Comparison of ENCODE assay signal across 22 cellular contexts in the genomic region with DNA sequence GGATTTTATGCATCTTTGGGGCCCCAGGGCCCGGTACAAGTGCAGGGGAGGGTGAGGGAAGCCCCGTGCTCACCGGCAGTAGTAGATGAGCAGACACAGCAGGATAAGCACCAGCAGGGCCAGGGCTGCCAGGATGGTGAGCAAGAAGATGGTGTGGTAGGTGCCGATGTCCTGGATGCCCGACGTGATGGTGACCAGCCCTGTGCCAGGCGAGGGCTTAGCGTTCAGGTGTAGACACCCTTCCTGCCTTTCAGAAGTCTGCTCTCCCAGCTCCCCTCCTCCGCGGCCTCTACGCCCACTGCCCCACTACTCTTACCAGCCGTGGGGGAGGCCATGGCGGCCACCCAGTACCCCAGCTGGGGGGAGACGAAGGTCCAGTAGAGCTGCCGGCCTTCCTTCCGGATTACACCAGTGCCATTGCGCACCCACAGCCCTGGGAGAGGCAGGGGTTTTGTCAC. TPM values are rescaled to one million over a fixed set of nuclear protein-coding genes. Genes with fewer than 3 reads are reported as not detected.
DNase-seq lines count a peak whose midpoint lies in the region; ATAC-seq, FAIRE-seq and TF ChIP-seq lines count a peak whose summit lies in the region.
"Had no signal": no experiment of that assay in that cellular context is flagged by ENCODE, and none has a peak within 500 bp of the region (broad histone marks: within the 10 kb centered on the region; RNA-seq: fewer than 3 reads in every experiment).

No MANE protein-coding gene starts in this region.

- TF ChIP-seq EP300 in HepG2 (IDR thresholded peaks at IDR 0.05; ENCODE audit: low read depth in 2 of 2, low read length in 2 of 2), result no peak
- TF ChIP-seq EP300 in HepG2 (CRISPR knock-in tag; IDR thresholded peaks at IDR 0.05; ENCODE audit: borderline replicate concordance), result no peak

- H3K9ac ChIP-seq in HepG2 (ENCODE audit: insufficient read depth, low read depth, low read length) (no peak overlapping the region), NT2/D1 (ENCODE audit: insufficient read length, low read depth) (peak overlapping the region; percentile 27)

- H3K36me3 ChIP-seq in HepG2 (replicated peaks in 1 of 2; ENCODE audit: control insufficient read depth in 1 of 2, insufficient read depth in 2 of 2, low read length in 2 of 2) (peaks cover 9 to 22% of the 10 kb centered on the region in 2 experiments), right lobe of liver (peaks cover 0 to 19% (median 10%) of the 10 kb centered on the region in 4 donors), NT2/D1 (ENCODE audit: insufficient read depth, insufficient read length, low read length) (peaks cover 61% of the 10 kb centered on the region)

- H3K4me1 Mint-ChIP-seq in glutamatergic neuron (ENCODE audit: low read depth, unreplicated experiment), result peaks cover 25% of the 10 kb centered on the region

- CTCF ChIA-PET in HepG2 (lab: Yijun Ruan, JAX; ENCODE audit: low intra/inter-chr PET ratio, low total read pairs), result interaction anchor here (1.1 to 2.0 kb wide), 2 partner anchors 8 to 167 kb away, joined by 3 to 9 read pairs; a partner anchor contains a TSS

- H3K9me3 Mint-ChIP-seq in glutamatergic neuron (ENCODE audit: unreplicated experiment), result peaks cover 11% of the 10 kb centered on the region

- in situ Hi-C loops in HepG2 (cut with HindIII; ENCODE audit: extremely low pct_ligation_motif_present, low pct_unique_long_range_greater_than_20kb), result no loop called here

- no peaks in the 10 kb centered on the region for H3K79me2 ChIP-seq in HepG2 (ENCODE audit: insufficient read depth, low read length)

- peak overlapping the region; percentile 64 for H3K27ac Mint-ChIP-seq in glutamatergic neuron (ENCODE audit: unreplicated experiment)

- H3K27me3 ChIP-seq in HepG2 (ENCODE audit: control insufficient read depth in 1 of 2, insufficient read depth in 2 of 2, low read length in 2 of 2) (peaks cover 8 to 10% of the 10 kb centered on the region in 2 experiments; a peak in 3 of 5 replicates), right lobe of liver (no peaks in the 10 kb centered on the region), NT2/D1 (ENCODE audit: insufficient read depth, insufficient read length) (no peaks in the 10 kb centered on the region)
- H3K27me3 ChIP-seq: SJSA1 had no signal

- H3K27me3 Mint-ChIP-seq in glutamatergic neuron (ENCODE audit: unreplicated experiment), result peaks cover 14% of the 10 kb centered on the region

- TF ChIP-seq POLR2A in HepG2 (IDR thresholded peaks at IDR 0.05; ENCODE audit: insufficient read depth in 1 of 2, low read depth in 2 of 2, low read length in 2 of 2), result no peak
- TF ChIP-seq POLR2A in right lobe of liver (IDR thresholded peaks at IDR 0.05), result no peak

- no peaks in the 10 kb centered on the region for H3K9me3 ChIP-seq in HepG2 (ENCODE audit: low read length)
- no peaks in the 10 kb centered on the region for H3K9me3 ChIP-seq in right lobe of liver
- H3K9me3 ChIP-seq in NT2/D1 (ENCODE audit: insufficient read depth, low read length), result no peaks in the 10 kb centered on the region
- H3K9me3 ChIP-seq: HAP-1, SJSA1 had no signal

- no peaks in the 10 kb centered on the region for H3K36me3 Mint-ChIP-seq in glutamatergic neuron (ENCODE audit: unreplicated experiment)

- no TSS peak for BruUV-seq in HepG2 (replicated peaks; lab: Mats Ljungman, UMichigan)

- FAIRE-seq in HepG2 (lab: Jason Lieb, UNC), result no peak
- FAIRE-seq: GM12892, K562 had no signal

- intact Hi-C loops in HepG2 (cut with micrococcal nuclease; ENCODE audit: unreplicated experiment), result loop anchor here (10.0 kb wide), 1 partner anchor 169 kb away; no protein-coding TSS in a partner anchor
- intact Hi-C loops in right lobe of liver (cut with DNase I), result loop anchor here in 1 of 2 donors (10.0 kb wide), 1 partner anchor 141 kb away; a partner anchor contains a TSS

- WGBS in HepG2 (ENCODE audit: low lambda C conversion rate), result 59% methylated on average over 13 of the region's 17 CpGs
- WGBS in right lobe of liver (ENCODE audit: insufficient coverage, low coverage, low lambda C conversion rate, missing lambda C conversion rate), result no CpG with 5 or more reads among the region's 17 CpGs

- POLR2A ChIA-PET in HepG2 (lab: Yijun Ruan, JAX), result interaction anchor here (4.8 kb wide), 1 partner anchor 11 kb away, joined by 24 read pairs; a partner anchor contains a TSS

- ATAC-seq in HepG2 (no peak; the same call in 1 of the 3 replicates), right lobe of liver (no peak), HG03095 (IDR thresholded peaks at IDR 0.05; ENCODE audit: unreplicated experiment) (no peak), HG02642 (IDR thresholded peaks at IDR 0.05; ENCODE audit: poor library complexity, unreplicated experiment) (no peak)
- ATAC-seq: K562, PC-3 had no signal

- TF ChIP-seq RAD21 in HepG2 (CRISPR knock-in tag; IDR thresholded peaks at IDR 0.05), result no peak

- no peak overlapping the region for H3K4me3 Mint-ChIP-seq in glutamatergic neuron (ENCODE audit: unreplicated experiment)

- H3K4me3 ChIP-seq in HepG2 (replicated peaks in 1 of 3; ENCODE audit: insufficient read depth in 1 of 3, low read depth in 2 of 3, low read length in 3 of 3) (no peak overlapping the region), right lobe of liver (no peak overlapping the region), NT2/D1 (ENCODE audit: insufficient read length, low read depth) (no peak overlapping the region)
- H3K4me3 ChIP-seq: HAP-1, K562, SJSA1 had no signal

- H3K27ac ChIP-seq in HepG2 (ENCODE audit: extremely low read length, insufficient read depth, low read length), result no peak overlapping the region
- H3K27ac ChIP-seq in right lobe of liver, result no peak overlapping the region
- H3K27ac ChIP-seq: RWPE1, SJSA1 had no signal

- no peaks in the 10 kb centered on the region for H4K20me1 ChIP-seq in HepG2 (ENCODE audit: insufficient read depth, low read length)

- H3K4me1 ChIP-seq in HepG2 (ENCODE audit: insufficient read depth, low read length), result peaks cover 11% of the 10 kb centered on the region
- no peaks in the 10 kb centered on the region for H3K4me1 ChIP-seq in right lobe of liver
- peaks cover 9% of the 10 kb centered on the region for H3K4me1 ChIP-seq in NT2/D1 (ENCODE audit: insufficient read depth, insufficient read length)
- H3K4me1 ChIP-seq: HAP-1, SJSA1 had no signal

- 0 out of 2 replicates have a peak overlapping the region, but pooled peaks have one; percentile 65 for H3K4me2 ChIP-seq in HepG2 (ENCODE audit: low read depth, low read length)

- TF ChIP-seq CTCF in HepG2 (CRISPR knock-in tag; IDR thresholded peaks at IDR 0.05) (no peak), right lobe of liver (IDR thresholded peaks at IDR 0.05) (no peak), glutamatergic neuron (IDR thresholded peaks at IDR 0.05; ENCODE audit: partially characterized antibody, unreplicated experiment) (no peak)

- H2AFZ ChIP-seq in HepG2 (ENCODE audit: low read length), result no peak overlapping the region

- no peak for DNase-seq in HepG2 (ENCODE audit: low spot score)
- DNase-seq in right lobe of liver, result no peak
- DNase-seq in NT2/D1 (ENCODE audit: low read depth, low spot score), result no peak
- DNase-seq in glutamatergic neuron, result no peak
- no peak for DNase-seq in NCI-H446 treated with DMSO at 0.1 percent for 48 hours (lab: John Stamatoyannopoulos, UW)
- no peak for DNase-seq in stimulated activated naive CD4-positive, alpha-beta T cell (lab: John Stamatoyannopoulos, UW)
- DNase-seq: GF-D8, MV-4-11, NCI-H1417, NCI-H1930, NCI-H2171, NCI-H446, NCI-H748 treated with DMSO at 0.1 percent for 48 hours, PC-3 had no signal

RNA-seq across cellular contexts. Expression of a gene that starts 8.0 kb away (rescaled TPM):
- total RNA-seq in HepG2 (2016; rRNA removed; fragmentation: Illumina TruSeq; extraction: Trizol), result 1.0 and 1.8 TPM in 2 replicates
- total RNA-seq in HepG2 (2016; cell fraction: cytosol; rRNA removed; fragmentation: Illumina TruSeq; extraction: Trizol; ENCODE audit: low read depth), result 0.44 and 1.2 TPM in 2 replicates
- total RNA-seq in HepG2 (2016; cell fraction: insoluble cytoplasmic fraction; rRNA removed; fragmentation: Illumina TruSeq; extraction: Trizol), result 0.97 and 2.0 TPM in 2 replicates
- 1.4 and 2.0 TPM in 2 replicates for total RNA-seq in HepG2 (2016; cell fraction: membrane; rRNA removed; fragmentation: Illumina TruSeq; extraction: Trizol)
- total RNA-seq in HepG2 (2016; cell fraction: nucleus; rRNA removed; fragmentation: Illumina TruSeq; extraction: Trizol), result 1.8 and 2.4 TPM in 2 replicates
- 3.6 and 5.8 TPM in 2 replicates for polyA plus RNA-seq in HepG2 (2011; rRNA removed)
- 3.3 and 4.9 TPM in 2 replicates for polyA plus RNA-seq in HepG2 (2011; cell fraction: cytosol; rRNA removed)
- polyA plus RNA-seq in HepG2 (2011; cell fraction: nucleus; rRNA removed), result 5.7 and 6.2 TPM in 2 replicates
- polyA plus RNA-seq in HepG2 (2012), result 3.9 and 7.7 TPM in 2 replicates
- polyA plus RNA-seq in HepG2 (2016; cell fraction: cytosol; fragmentation: Illumina TruSeq; extraction: Trizol; ENCODE audit: low read depth), result 0.99 and 1.1 TPM in 2 replicates
- 0.66 and 0.71 TPM in 2 replicates for polyA plus RNA-seq in HepG2 (2016; cell fraction: insoluble cytoplasmic fraction; fragmentation: Illumina TruSeq; extraction: Trizol; ENCODE audit: low read depth)
- polyA plus RNA-seq in HepG2 (2016; cell fraction: membrane; fragmentation: Illumina TruSeq; extraction: Trizol; ENCODE audit: low read depth), result 0.84 and 1.1 TPM in 2 replicates
- 3.3 and 3.5 TPM in 2 replicates for polyA plus RNA-seq in HepG2 (2016; cell fraction: nucleus; fragmentation: Illumina TruSeq; extraction: Trizol; ENCODE audit: insufficient read depth, low read depth)
- 1.3 and 9.8 TPM in 2 replicates for polyA minus RNA-seq in HepG2 (2011; rRNA and poly(A)+ RNA removed; ENCODE audit: low replicate concordance)
- polyA minus RNA-seq in HepG2 (2011; cell fraction: cytosol; rRNA and poly(A)+ RNA removed), result 3.0 and 3.8 TPM in 2 replicates
- 1.3 and 2.7 TPM in 2 replicates for polyA minus RNA-seq in HepG2 (2011; cell fraction: nucleus; rRNA and poly(A)+ RNA removed)
- total RNA-seq in right lobe of liver, result under 1 TPM; 0.16 to 0.68 (median 0.39) TPM
- total RNA-seq in glutamatergic neuron (ENCODE audit: unreplicated experiment), result 81.3 TPM

RNA-seq across cellular contexts. Expression of a gene that starts 10.6 kb away (rescaled TPM):
- 41.2 and 86.6 TPM in 2 replicates for total RNA-seq in HepG2 (2016; rRNA removed; fragmentation: Illumina TruSeq; extraction: Trizol)
- 14.7 and 16.4 TPM in 2 replicates for total RNA-seq in HepG2 (2016; cell fraction: cytosol; rRNA removed; fragmentation: Illumina TruSeq; extraction: Trizol; ENCODE audit: low read depth)
- 36.4 and 95.6 TPM in 2 replicates for total RNA-seq in HepG2 (2016; cell fraction: insoluble cytoplasmic fraction; rRNA removed; fragmentation: Illumina TruSeq; extraction: Trizol)
- total RNA-seq in HepG2 (2016; cell fraction: membrane; rRNA removed; fragmentation: Illumina TruSeq; extraction: Trizol), result 24.9 and 32.7 TPM in 2 replicates
- total RNA-seq in HepG2 (2016; cell fraction: nucleus; rRNA removed; fragmentation: Illumina TruSeq; extraction: Trizol), result 81.7 and 101 TPM in 2 replicates
- 143 and 195 TPM in 2 replicates for polyA plus RNA-seq in HepG2 (2011; rRNA removed)
- polyA plus RNA-seq in HepG2 (2011; cell fraction: cytosol; rRNA removed), result 82.9 and 130 TPM in 2 replicates
- 653 and 705 TPM in 2 replicates for polyA plus RNA-seq in HepG2 (2011; cell fraction: nucleus; rRNA removed)
- polyA plus RNA-seq in HepG2 (2012), result 166 and 219 TPM in 2 replicates
- polyA plus RNA-seq in HepG2 (2016; cell fraction: cytosol; fragmentation: Illumina TruSeq; extraction: Trizol; ENCODE audit: low read depth), result 23.3 and 23.7 TPM in 2 replicates
- polyA plus RNA-seq in HepG2 (2016; cell fraction: insoluble cytoplasmic fraction; fragmentation: Illumina TruSeq; extraction: Trizol; ENCODE audit: low read depth), result 50.3 and 62.4 TPM in 2 replicates
- 32.0 and 32.7 TPM in 2 replicates for polyA plus RNA-seq in HepG2 (2016; cell fraction: membrane; fragmentation: Illumina TruSeq; extraction: Trizol; ENCODE audit: low read depth)
- 211 and 219 TPM in 2 replicates for polyA plus RNA-seq in HepG2 (2016; cell fraction: nucleus; fragmentation: Illumina TruSeq; extraction: Trizol; ENCODE audit: insufficient read depth, low read depth)
- polyA minus RNA-seq in HepG2 (2011; rRNA and poly(A)+ RNA removed; ENCODE audit: low replicate concordance), result 65.4 and 170 TPM in 2 replicates
- polyA minus RNA-seq in HepG2 (2011; cell fraction: cytosol; rRNA and poly(A)+ RNA removed), result 146 and 172 TPM in 2 replicates
- 48.2 and 74.1 TPM in 2 replicates for polyA minus RNA-seq in HepG2 (2011; cell fraction: nucleus; rRNA and poly(A)+ RNA removed)
- total RNA-seq in right lobe of liver, result 100 to 1,000 TPM in 5 of 6 experiments, 10 to 100 TPM in 1; 84.5 to 230 (median 150) TPM
- total RNA-seq in glutamatergic neuron (ENCODE audit: unreplicated experiment), result 88.7 TPM

RNA-seq across cellular contexts. Expression of a gene that starts 31.0 kb away (rescaled TPM):
- total RNA-seq in HepG2 (2016; rRNA removed; fragmentation: Illumina TruSeq; extraction: Trizol) (119 and 151 TPM in 2 replicates), right lobe of liver (100 to 1,000 TPM in 2 of 6 experiments, 10 to 100 TPM in 4; 56.3 to 111 (median 64.6) TPM), glutamatergic neuron (ENCODE audit: unreplicated experiment) (104 TPM)
- total RNA-seq in HepG2 (2016; cell fraction: cytosol; rRNA removed; fragmentation: Illumina TruSeq; extraction: Trizol; ENCODE audit: low read depth), result 410 and 476 TPM in 2 replicates
- total RNA-seq in HepG2 (2016; cell fraction: insoluble cytoplasmic fraction; rRNA removed; fragmentation: Illumina TruSeq; extraction: Trizol), result 99.0 and 156 TPM in 2 replicates
- total RNA-seq in HepG2 (2016; cell fraction: membrane; rRNA removed; fragmentation: Illumina TruSeq; extraction: Trizol), result 478 and 550 TPM in 2 replicates
- total RNA-seq in HepG2 (2016; cell fraction: nucleus; rRNA removed; fragmentation: Illumina TruSeq; extraction: Trizol), result 88.4 and 102 TPM in 2 replicates
- polyA plus RNA-seq in HepG2 (2011; rRNA removed), result 144 and 164 TPM in 2 replicates
- polyA plus RNA-seq in HepG2 (2011; cell fraction: cytosol; rRNA removed), result 120 and 173 TPM in 2 replicates
- 432 and 489 TPM in 2 replicates for polyA plus RNA-seq in HepG2 (2011; cell fraction: nucleus; rRNA removed)
- polyA plus RNA-seq in HepG2 (2012), result 90.6 and 129 TPM in 2 replicates
- polyA plus RNA-seq in HepG2 (2016; cell fraction: cytosol; fragmentation: Illumina TruSeq; extraction: Trizol; ENCODE audit: low read depth), result 809 and 889 TPM in 2 replicates
- 161 and 204 TPM in 2 replicates for polyA plus RNA-seq in HepG2 (2016; cell fraction: insoluble cytoplasmic fraction; fragmentation: Illumina TruSeq; extraction: Trizol; ENCODE audit: low read depth)
- polyA plus RNA-seq in HepG2 (2016; cell fraction: membrane; fragmentation: Illumina TruSeq; extraction: Trizol; ENCODE audit: low read depth), result 764 and 806 TPM in 2 replicates
- polyA plus RNA-seq in HepG2 (2016; cell fraction: nucleus; fragmentation: Illumina TruSeq; extraction: Trizol; ENCODE audit: insufficient read depth, low read depth), result 299 and 303 TPM in 2 replicates
- polyA minus RNA-seq in HepG2 (2011; rRNA and poly(A)+ RNA removed; ENCODE audit: low replicate concordance), result 136 and 157 TPM in 2 replicates
- polyA minus RNA-seq in HepG2 (2011; cell fraction: cytosol; rRNA and poly(A)+ RNA removed), result 35.4 and 57.5 TPM in 2 replicates
- polyA minus RNA-seq in HepG2 (2011; cell fraction: nucleus; rRNA and poly(A)+ RNA removed), result 45.3 and 47.1 TPM in 2 replicates

RNA-seq across cellular contexts. Expression of a gene that starts 33.8 kb away (rescaled TPM):
- 0.38 and 0.41 TPM in 2 replicates for total RNA-seq in HepG2 (2016; rRNA removed; fragmentation: Illumina TruSeq; extraction: Trizol)
- total RNA-seq in HepG2 (2016; cell fraction: cytosol; rRNA removed; fragmentation: Illumina TruSeq; extraction: Trizol; ENCODE audit: low read depth), result 0.30 TPM in 1 of 2 replicates, not detected in the other
- total RNA-seq in HepG2 (2016; cell fraction: insoluble cytoplasmic fraction; rRNA removed; fragmentation: Illumina TruSeq; extraction: Trizol), result 0.22 and 0.37 TPM in 2 replicates
- 0.19 and 0.83 TPM in 2 replicates for total RNA-seq in HepG2 (2016; cell fraction: membrane; rRNA removed; fragmentation: Illumina TruSeq; extraction: Trizol)
- 0.37 and 0.44 TPM in 2 replicates for total RNA-seq in HepG2 (2016; cell fraction: nucleus; rRNA removed; fragmentation: Illumina TruSeq; extraction: Trizol)
- polyA plus RNA-seq in HepG2 (2011; rRNA removed), result 1.1 and 1.9 TPM in 2 replicates
- polyA plus RNA-seq in HepG2 (2011; cell fraction: cytosol; rRNA removed), result 0.42 and 0.63 TPM in 2 replicates
- polyA plus RNA-seq in HepG2 (2011; cell fraction: nucleus; rRNA removed), result 11.3 and 12.6 TPM in 2 replicates
- 2.4 and 4.7 TPM in 2 replicates for polyA plus RNA-seq in HepG2 (2012)
- 0.27 TPM in 1 of 2 replicates, not detected in the other for polyA plus RNA-seq in HepG2 (2016; cell fraction: cytosol; fragmentation: Illumina TruSeq; extraction: Trizol; ENCODE audit: low read depth)
- 0.25 TPM in 1 of 2 replicates, not detected in the other for polyA plus RNA-seq in HepG2 (2016; cell fraction: insoluble cytoplasmic fraction; fragmentation: Illumina TruSeq; extraction: Trizol; ENCODE audit: low read depth)
- polyA plus RNA-seq in HepG2 (2016; cell fraction: membrane; fragmentation: Illumina TruSeq; extraction: Trizol; ENCODE audit: low read depth), result 0.40 TPM in 1 of 2 replicates, not detected in the other
- polyA plus RNA-seq in HepG2 (2016; cell fraction: nucleus; fragmentation: Illumina TruSeq; extraction: Trizol; ENCODE audit: insufficient read depth, low read depth), result 0.60 and 1.3 TPM in 2 replicates
- polyA minus RNA-seq in HepG2 (2011; rRNA and poly(A)+ RNA removed; ENCODE audit: low replicate concordance), result 0.74 and 1.3 TPM in 2 replicates
- 0.26 and 0.69 TPM in 2 replicates for polyA minus RNA-seq in HepG2 (2011; cell fraction: cytosol; rRNA and poly(A)+ RNA removed)
- 1.9 and 2.4 TPM in 2 replicates for polyA minus RNA-seq in HepG2 (2011; cell fraction: nucleus; rRNA and poly(A)+ RNA removed)
- total RNA-seq in right lobe of liver, result 1 to 10 TPM in 2 of 6 experiments, under 1 TPM in 3, not detected in 1; 0.37 to 1.5 (median 0.49) TPM
- total RNA-seq in glutamatergic neuron (ENCODE audit: unreplicated experiment), result 7.1 TPM

RNA-seq across cellular contexts. Expression of a gene that starts 47.3 kb away (rescaled TPM):
- total RNA-seq in HepG2 (2016; rRNA removed; fragmentation: Illumina TruSeq; extraction: Trizol) (not detected in 2 replicates), right lobe of liver (under 1 TPM in 2 of 6 experiments, not detected in 4; 0.12 to 0.75 TPM), glutamatergic neuron (ENCODE audit: unreplicated experiment) (282 TPM)
- not detected in 2 replicates for total RNA-seq in HepG2 (2016; cell fraction: cytosol; rRNA removed; fragmentation: Illumina TruSeq; extraction: Trizol; ENCODE audit: low read depth)
- total RNA-seq in HepG2 (2016; cell fraction: insoluble cytoplasmic fraction; rRNA removed; fragmentation: Illumina TruSeq; extraction: Trizol), result 0.04 TPM in 1 of 2 replicates, not detected in the other
- 0.31 TPM in 1 of 2 replicates, not detected in the other for total RNA-seq in HepG2 (2016; cell fraction: membrane; rRNA removed; fragmentation: Illumina TruSeq; extraction: Trizol)
- total RNA-seq in HepG2 (2016; cell fraction: nucleus; rRNA removed; fragmentation: Illumina TruSeq; extraction: Trizol), result not detected in 2 replicates
- 0.25 and 0.33 TPM in 2 replicates for polyA plus RNA-seq in HepG2 (2011; rRNA removed)
- 0.32 and 0.42 TPM in 2 replicates for polyA plus RNA-seq in HepG2 (2011; cell fraction: cytosol; rRNA removed)
- 0.97 and 1.1 TPM in 2 replicates for polyA plus RNA-seq in HepG2 (2011; cell fraction: nucleus; rRNA removed)
- 0.11 and 0.43 TPM in 2 replicates for polyA plus RNA-seq in HepG2 (2012)
- polyA plus RNA-seq in HepG2 (2016; cell fraction: cytosol; fragmentation: Illumina TruSeq; extraction: Trizol; ENCODE audit: low read depth), result 0.18 TPM in 2 replicates
- 0.21 and 0.33 TPM in 2 replicates for polyA plus RNA-seq in HepG2 (2016; cell fraction: insoluble cytoplasmic fraction; fragmentation: Illumina TruSeq; extraction: Trizol; ENCODE audit: low read depth)
- polyA plus RNA-seq in HepG2 (2016; cell fraction: membrane; fragmentation: Illumina TruSeq; extraction: Trizol; ENCODE audit: low read depth), result 0.07 TPM in 1 of 2 replicates, not detected in the other
- 0.33 TPM in 1 of 2 replicates, not detected in the other for polyA plus RNA-seq in HepG2 (2016; cell fraction: nucleus; fragmentation: Illumina TruSeq; extraction: Trizol; ENCODE audit: insufficient read depth, low read depth)
- 0.48 TPM in 1 of 2 replicates, not detected in the other for polyA minus RNA-seq in HepG2 (2011; rRNA and poly(A)+ RNA removed; ENCODE audit: low replicate concordance)
- polyA minus RNA-seq in HepG2 (2011; cell fraction: cytosol; rRNA and poly(A)+ RNA removed), result not detected in 2 replicates
- polyA minus RNA-seq in HepG2 (2011; cell fraction: nucleus; rRNA and poly(A)+ RNA removed), result 0.50 TPM in 1 of 2 replicates, not detected in the other
- total RNA-seq: A172, K562, SJSA1 had no signal
- polyA plus RNA-seq: K562 had no signal

Comparison
In these comparisons a context has a peak if more than half of its experiments do, and no peak if none do; other contexts are left out.
1. RNA of a gene that starts 8.0 kb away (total RNA-seq): 81.3 TPM in glutamatergic neuron (single experiment); 0.44 to 2.4 TPM in HepG2 and 0.16 to 0.68 TPM in right lobe of liver; every median in the first group is over 10 times any median in the second.